Comparison of ENCODE assay signal across 14 cellular contexts in genomic region chr17:80109066-80109618, GRCh38. TPM values are rescaled to one million over a fixed set of nuclear protein-coding genes. Genes with fewer than 3 reads are reported as not detected.
DNase-seq lines count a peak whose midpoint lies in the region; ATAC-seq, FAIRE-seq and TF ChIP-seq lines count a peak whose summit lies in the region.
"Had no signal": no experiment of that assay in that cellular context is flagged by ENCODE, and none has a peak within 500 bp of the region (broad histone marks: within the 10 kb centered on the region; RNA-seq: fewer than 3 reads in every experiment).

No MANE protein-coding gene starts in this region.

- no peaks in the 10 kb centered on the region for H3F3A ChIP-seq in neural progenitor cell (ENCODE audit: low read depth)

- no peaks in the 10 kb centered on the region for H4K20me1 ChIP-seq in neural progenitor cell (ENCODE audit: low read depth)

- H3K27me3 ChIP-seq in neural progenitor cell, result no peaks in the 10 kb centered on the region

- DNase-seq in left ventricle myocardium superior (peak; percentile 7), cardiac septum (ENCODE audit: low spot score) (no peak), chondrocyte (ENCODE audit: low spot score) (peak; percentile 28), neural progenitor cell (ENCODE audit: low spot score) (no peak), GM12891 (ENCODE audit: insufficient read length, low spot score) (no peak)
- DNase-seq in stimulated activated effector memory CD8-positive, alpha-beta T cell treated with anti-CD3 and anti-CD28 coated beads, Interleukin-12 subunit alpha, Interleukin-12 subunit beta, amount 100 ng/mL, for 72 hours (ENCODE audit: low spot score in 2 of 2), result no peak
- no peak for DNase-seq in stimulated activated CD4-positive, alpha-beta T cell treated with anti-CD3 and anti-CD28 coated beads, Interleukin-4, amount 100 ng/mL, for 4 hours
- DNase-seq: COR-L47, EL, NCI-H1048, NCI-H2029 treated with DMSO at 0.1 percent for 48 hours, NCI-H82, PC-3 had no signal

- H3K4me3 Mint-ChIP-seq in chondrocyte (ENCODE audit: unreplicated experiment) (no peak overlapping the region), neural progenitor cell (no peak overlapping the region)
- H3K4me3 Mint-ChIP-seq in stimulated activated effector memory CD8-positive, alpha-beta T cell treated with anti-CD3 and anti-CD28 coated beads, Interleukin-12 subunit alpha, Interleukin-12 subunit beta, amount 100 ng/mL, for 72 hours, result no peak overlapping the region

- ATAC-seq in left ventricle myocardium superior, result no peak
- ATAC-seq in stimulated activated effector memory CD8-positive, alpha-beta T cell treated with anti-CD3 and anti-CD28 coated beads, Interleukin-12 subunit alpha, Interleukin-12 subunit beta, amount 100 ng/mL, for 72 hours, result no peak
- ATAC-seq: PC-3 had no signal

- H3K27me3 Mint-ChIP-seq in chondrocyte (ENCODE audit: low read depth) (no peaks in the 10 kb centered on the region), neural progenitor cell (ENCODE audit: insufficient read depth, low read depth) (peaks cover 3% of the 10 kb centered on the region)

- no peak overlapping the region for H3K4me3 ChIP-seq in neural progenitor cell

- no peaks in the 10 kb centered on the region for H3K36me3 ChIP-seq in neural progenitor cell

- H3K9ac ChIP-seq in neural progenitor cell, result no peak overlapping the region
- H3K9ac ChIP-seq: KMS-11 had no signal

- no peaks in the 10 kb centered on the region for H3K79me2 ChIP-seq in neural progenitor cell (ENCODE audit: low read depth)

- no peak overlapping the region for H2AFZ ChIP-seq in neural progenitor cell (replicated peaks)

- H3K9me3 ChIP-seq in neural progenitor cell (ENCODE audit: low read depth), result no peaks in the 10 kb centered on the region

- intact Hi-C loops in left ventricle myocardium superior (cut with micrococcal nuclease) (no loop called here), cardiac septum (cut with DNase I) (no loop called here)

- no peak overlapping the region for H3K4me2 ChIP-seq in neural progenitor cell
- H3K4me2 ChIP-seq: KMS-11 had no signal

- TF ChIP-seq CTCF in chondrocyte (IDR thresholded peaks at IDR 0.05), result no peak
- TF ChIP-seq CTCF in neural progenitor cell (IDR thresholded peaks at IDR 0.05), result no peak

- no peak overlapping the region for H3K27ac ChIP-seq in neural progenitor cell
- H3K27ac ChIP-seq: KMS-11 had no signal

- H3K27ac Mint-ChIP-seq in chondrocyte (ENCODE audit: unreplicated experiment) (no peak overlapping the region), neural progenitor cell (peak overlapping the region; percentile 76)
- H3K27ac Mint-ChIP-seq in stimulated activated effector memory CD8-positive, alpha-beta T cell treated with anti-CD3 and anti-CD28 coated beads, Interleukin-12 subunit alpha, Interleukin-12 subunit beta, amount 100 ng/mL, for 72 hours, result no peak overlapping the region

- H3K9me3 Mint-ChIP-seq in chondrocyte (ENCODE audit: low read depth) (no peaks in the 10 kb centered on the region), neural progenitor cell (peaks cover 4% of the 10 kb centered on the region)
- H3K9me3 Mint-ChIP-seq in stimulated activated effector memory CD8-positive, alpha-beta T cell treated with anti-CD3 and anti-CD28 coated beads, Interleukin-12 subunit alpha, Interleukin-12 subunit beta, amount 100 ng/mL, for 72 hours, result no peaks in the 10 kb centered on the region

- no peaks in the 10 kb centered on the region for H3K4me1 Mint-ChIP-seq in chondrocyte (ENCODE audit: low read depth)
- H3K4me1 Mint-ChIP-seq in neural progenitor cell, result peaks cover 9% of the 10 kb centered on the region
- H3K4me1 Mint-ChIP-seq in stimulated activated effector memory CD8-positive, alpha-beta T cell treated with anti-CD3 and anti-CD28 coated beads, Interleukin-12 subunit alpha, Interleukin-12 subunit beta, amount 100 ng/mL, for 72 hours, result no peaks in the 10 kb centered on the region

- no peak for TF ChIP-seq POLR2A in GM12891 (IDR thresholded peaks at IDR 0.05; ENCODE audit: low read depth, low read length)

- H3K4me1 ChIP-seq in neural progenitor cell, result peaks cover 10% of the 10 kb centered on the region

- H3K36me3 Mint-ChIP-seq in chondrocyte (ENCODE audit: low read depth) (no peaks in the 10 kb centered on the region), neural progenitor cell (peaks cover 6% of the 10 kb centered on the region)
- no peaks in the 10 kb centered on the region for H3K36me3 Mint-ChIP-seq in stimulated activated effector memory CD8-positive, alpha-beta T cell treated with anti-CD3 and anti-CD28 coated beads, Interleukin-12 subunit alpha, Interleukin-12 subunit beta, amount 100 ng/mL, for 72 hours

- FAIRE-seq in GM12891 (lab: Jason Lieb, UNC), result no peak

TF ChIP-seq in GM12891, 5 proteins besides CTCF, POLR2A, EP300 and RAD21:
- no peak for TF ChIP-seq POU2F2 (IDR thresholded peaks at IDR 0.05; ENCODE audit: low read depth, low read length)
- TF ChIP-seq TAF1 (IDR thresholded peaks at IDR 0.05; ENCODE audit: low read depth, low read length), result no peak
- no peak for TF ChIP-seq SPI1 (IDR thresholded peaks at IDR 0.05; ENCODE audit: low read depth, low read length)
- TF ChIP-seq PAX5 (IDR thresholded peaks at IDR 0.05; ENCODE audit: insufficient read depth, low read length, severe bottlenecking), result no peak
- no peak for TF ChIP-seq POLR2AphosphoS5 (IDR thresholded peaks at IDR 0.05; ENCODE audit: low read depth, low read length)

RNA-seq across cellular contexts. Expression of gene GAA, which starts 7.8 kb away (rescaled TPM):
- total RNA-seq in left ventricle myocardium superior (45.8 TPM), cardiac septum (47.0 TPM), chondrocyte (42.3 to 59.8 TPM (median 45.7 TPM) in 3 replicates), neural progenitor cell (ENCODE audit: low replicate concordance) (15.2 and 78.3 TPM in 2 replicates)
- 6.9 TPM for polyA plus RNA-seq in GM12891 (2012; ENCODE audit: low read depth, missing spikeins)

RNA-seq across cellular contexts. Expression of gene EIF4A3, which starts 37.8 kb away (rescaled TPM):
- 31.6 TPM for total RNA-seq in left ventricle myocardium superior
- total RNA-seq in cardiac septum, result 40.9 TPM
- total RNA-seq in chondrocyte, result 63.2 to 76.2 TPM (median 64.0 TPM) in 3 replicates
- total RNA-seq in neural progenitor cell (ENCODE audit: low replicate concordance), result 89.3 and 102 TPM in 2 replicates
- 80.7 TPM for polyA plus RNA-seq in GM12891 (2012; ENCODE audit: low read depth, missing spikeins)

Comparison
In these comparisons a context has a peak if more than half of its experiments do, and no peak if none do; other contexts are left out.
1. DNase-seq: peak in left ventricle myocardium superior (single experiment) and chondrocyte (single experiment); none in cardiac septum (single experiment), neural progenitor cell (single experiment), stimulated activated effector memory CD8-positive, alpha-beta T cell treated with anti-CD3 and anti-CD28 coated beads, Interleukin-12 subunit alpha, Interleukin-12 subunit beta, amount 100 ng/mL, for 72 hours (0 of 2), GM12891 (single experiment) and stimulated activated CD4-positive, alpha-beta T cell treated with anti-CD3 and anti-CD28 coated beads, Interleukin-4, amount 100 ng/mL, for 4 hours (0 of 2).